ENCODE assay signal across 34 cellular contexts in the genomic region with DNA sequence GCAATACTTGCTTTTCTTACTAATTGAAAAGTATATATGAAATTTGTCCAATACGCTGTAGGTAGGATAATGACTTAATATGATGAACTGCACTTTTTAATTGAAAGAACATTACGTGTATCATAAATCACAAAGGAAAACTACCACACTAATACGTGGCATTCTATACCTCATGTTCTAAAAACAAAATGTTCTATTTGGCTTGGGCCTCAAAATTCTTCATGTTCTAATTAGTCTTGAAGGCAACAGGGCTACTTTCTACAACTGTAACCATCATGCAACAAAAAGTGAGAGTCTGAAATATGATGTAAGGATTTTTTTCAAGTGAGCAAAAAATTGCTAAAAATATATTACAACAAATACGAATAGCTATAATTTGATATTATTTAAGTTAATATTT. TPM values are rescaled to one million over a fixed set of nuclear protein-coding genes. Genes with fewer than 3 reads are reported as not detected.
"Had no signal": no experiment of that assay in that cellular context is flagged by ENCODE, and none has a peak within 500 bp of the region (broad histone marks: within the 10 kb centered on the region; RNA-seq: fewer than 3 reads in every experiment).

No MANE protein-coding gene starts in this region.

- ATAC-seq: activated naive CD4-positive, alpha-beta T cell treated with anti-CD3 and anti-CD28 coated beads, Interleukin-2, amount 50 U/mL, for 72 hours; activated naive CD8-positive, alpha-beta T cell treated with anti-CD3 and anti-CD28 coated beads, Interleukin-2, amount 50 U/mL, for 24 hours; activated T-cell treated with anti-CD3 and anti-CD28 coated beads, Interleukin-2, amount 50 U/mL, for 4 hours; activated T-cell treated with anti-CD3 and anti-CD28 coated beads, Interleukin-2, amount 50 U/mL, for 72 hours; activated T-helper 17 cell treated with anti-CD3 and anti-CD28 coated beads, Interleukin-2, amount 50 U/mL, for 72 hours; body of pancreas had no signal

- H3K36me3 ChIP-seq: adrenal gland, ascending aorta, brain microvascular endothelial cell, breast epithelium, cardiac muscle cell had no signal

- H3K27me3 ChIP-seq: adrenal gland, ascending aorta, body of pancreas, brain microvascular endothelial cell, breast epithelium, cardiac muscle cell had no signal

- H3K9me3 ChIP-seq: adrenal gland, ascending aorta, body of pancreas, breast epithelium had no signal

- DNase-seq: activated effector memory CD4-positive, alpha-beta T cell treated with anti-CD3 and anti-CD28 coated beads, Interleukin-2, amount 50 U/mL, for 16 hours; activated effector memory CD4-positive, alpha-beta T cell treated with Interleukin-2 at 50 U/mL for 16 hours; activated gamma-delta T cell; activated gamma-delta T cell treated with Interleukin-2 at 50 U/mL for 16 hours; activated naive CD4-positive, alpha-beta T cell; activated naive CD4-positive, alpha-beta T cell treated with anti-CD3 and anti-CD28 coated beads for 36 hours; activated naive CD4-positive, alpha-beta T cell treated with anti-CD3 and anti-CD28 coated beads, Interleukin-2, amount 10 ng/mL, durations not matched to agents 7 days and 5 days; activated naive CD4-positive, alpha-beta T cell treated with anti-CD3 and anti-CD28 coated beads, Interleukin-2, amount 50 U/mL, for 16 hours; activated naive CD4-positive, alpha-beta T cell treated with Interleukin-2 at 50 U/mL for 16 hours; activated naive CD8-positive, alpha-beta T cell treated with anti-CD3 and anti-CD28 coated beads for 36 hours; activated naive CD8-positive, alpha-beta T cell treated with anti-CD3 and anti-CD28 coated beads, Interleukin-2, amount 10 ng/mL, durations not matched to agents 7 days and 5 days; activated naive CD8-positive, alpha-beta T cell treated with anti-CD3 and anti-CD28 coated beads, Interleukin-2, amount 50 U/mL, for 24 hours; activated T-cell treated with anti-CD3 and anti-CD28 coated beads, Interleukin-2, amount 50 U/mL, for 1 hour; activated T-cell treated with anti-CD3 and anti-CD28 coated beads, Interleukin-2, amount 50 U/mL, for 24 hours; activated T-cell treated with anti-CD3 and anti-CD28 coated beads, Interleukin-2, amount 50 U/mL, for 4 hours; activated T-cell treated with anti-CD3 and anti-CD28 coated beads, Interleukin-2, amount 50 U/mL, for 48 hours; activated T-cell treated with anti-CD3 and anti-CD28 coated beads, Interleukin-2, amount 50 U/mL, for 72 hours; adrenal gland; amniotic stem cell; amygdala; anterior cingulate cortex; aorta; body of pancreas; brain microvascular endothelial cell; caudate nucleus; central memory CD4-positive, alpha-beta T cell; cerebellar nuclear complex had no signal

- H3K4me3 ChIP-seq: adrenal gland, ascending aorta, body of pancreas, breast epithelium, cardiac muscle cell had no signal

- H3K27ac ChIP-seq: adrenal gland, body of pancreas, brain microvascular endothelial cell, breast epithelium, cardiac muscle cell had no signal

RNA-seq across cellular contexts. Expression of gene THRB, which starts 19.8 kb away (rescaled TPM):
- total RNA-seq: activated naive CD4-positive, alpha-beta T cell treated with anti-CD3 and anti-CD28 coated beads for 36 hours; activated naive CD4-positive, alpha-beta T cell treated with anti-CD3 and anti-CD28 coated beads, Interleukin-2, amount 50 U/mL, for 72 hours; activated naive CD8-positive, alpha-beta T cell treated with anti-CD3 and anti-CD28 coated beads for 36 hours; activated naive CD8-positive, alpha-beta T cell treated with anti-CD3 and anti-CD28 coated beads, Interleukin-2, amount 10 ng/mL, durations not matched to agents 7 days and 5 days; activated T-cell treated with anti-CD3 and anti-CD28 coated beads, Interleukin-2, amount 50 U/mL, for 4 hours; activated T-cell treated with anti-CD3 and anti-CD28 coated beads, Interleukin-2, amount 50 U/mL, for 72 hours; activated T-helper 1 cell treated with anti-CD3 and anti-CD28 coated beads, Interleukin-12 subunit alpha, Interleukin-12 subunit beta, Interleukin-2, Interleukin-4 antibody, amounts not matched to agents 30 ng/mL and 10 ng/mL and 1 ng/mL, durations not matched to agents 14 hours and 24 hours and 36 hours; activated T-helper 17 cell treated with anti-CD3 and anti-CD28 coated beads, Interleukin-2, amount 50 U/mL, for 72 hours; activated T-helper 2 cell treated with anti-CD3 and anti-CD28 coated beads, Interferon-gamma antibody, Interleukin-2, Interleukin-4, amounts not matched to agents 10 μg/mL and 5 μg/mL and 100 μg/mL, durations not matched to agents 14 hours and 24 hours and 36 hours had no signal
